Comparison of ENCODE assay signal across 27 cellular contexts in genomic region chr3:81908596-81908995, GRCh38.
"Had no signal": no experiment of that assay in that cellular context is flagged by ENCODE, and none has a peak within 500 bp of the region (broad histone marks: within the 10 kb centered on the region; RNA-seq: fewer than 3 reads in every experiment).

No MANE protein-coding gene starts in this region.

- H3K27ac ChIP-seq: breast epithelium, colonic mucosa, esophagus squamous epithelium, gastrocnemius medialis, sigmoid colon, stomach, suprapubic skin, transverse colon had no signal

- H3K27ac Mint-ChIP-seq: activated CD4-positive, alpha-beta memory T cell treated with anti-CD3 and anti-CD28 coated beads for 36 hours; activated naive CD4-positive, alpha-beta T cell treated with anti-CD3 and anti-CD28 coated beads for 36 hours; activated naive CD8-positive, alpha-beta T cell treated with anti-CD3 and anti-CD28 coated beads, Interleukin-2, amount 10 ng/mL, durations not matched to agents 7 days and 5 days; activated T-cell treated with anti-CD3 and anti-CD28 coated beads, Interleukin-2, amount 50 U/mL, for 72 hours; endodermal cell; mesothelial cell of epicardium; natural killer cell; progenitor cell of endocrine pancreas; stimulated activated memory B cell treated with anti-CD40 and anti-IgM and Interleukin-4, amounts not matched to agents 10 μg/mL and 1 μg/mL and 100 μg/mL, for 72 hours had no signal

- DNase-seq: activated CD4-positive, alpha-beta memory T cell treated with anti-CD3 and anti-CD28 coated beads for 36 hours; activated CD4-positive, alpha-beta T cell treated with anti-CD3 and anti-CD28 coated beads for 4 hours; activated CD4-positive, CD25-positive, alpha-beta regulatory T cell; activated effector memory CD4-positive, alpha-beta T cell treated with Interleukin-2 at 50 U/mL for 16 hours; activated naive CD4-positive, alpha-beta T cell treated with anti-CD3 and anti-CD28 coated beads for 36 hours; activated naive CD8-positive, alpha-beta T cell treated with anti-CD3 and anti-CD28 coated beads, Interleukin-2, amount 10 ng/mL, durations not matched to agents 7 days and 5 days; activated T-cell treated with anti-CD3 and anti-CD28 coated beads, Interleukin-2, amount 50 U/mL, for 72 hours; amniotic stem cell; colonic mucosa; endodermal cell; esophagus squamous epithelium; gastrocnemius medialis; hippocampal formation; left ventricle myocardium superior; mammary epithelial cell; natural killer cell; retina; sigmoid colon; stimulated activated CD4-positive, alpha-beta T cell treated with anti-CD3 and anti-CD28 coated beads, Interleukin-15, amount 100 ng/mL, for 24 hours; stomach; transverse colon had no signal

- H3K27me3 Mint-ChIP-seq: progenitor cell of endocrine pancreas; stimulated activated memory B cell treated with anti-CD40 and anti-IgM and Interleukin-4, amounts not matched to agents 10 μg/mL and 1 μg/mL and 100 μg/mL, for 72 hours had no signal

- ATAC-seq: activated T-cell treated with anti-CD3 and anti-CD28 coated beads, Interleukin-2, amount 50 U/mL, for 72 hours; gastrocnemius medialis; left ventricle myocardium superior; natural killer cell; stimulated activated memory B cell treated with anti-CD40 and anti-IgM and Interleukin-4, amounts not matched to agents 10 μg/mL and 1 μg/mL and 100 μg/mL, for 72 hours had no signal

- H3K9me3 ChIP-seq: breast epithelium, colonic mucosa, esophagus squamous epithelium, gastrocnemius medialis, sigmoid colon, stomach, suprapubic skin, transverse colon had no signal

- H3K36me3 ChIP-seq: breast epithelium, colonic mucosa, esophagus squamous epithelium, gastrocnemius medialis, sigmoid colon, stomach, suprapubic skin, transverse colon had no signal

- H3K4me1 ChIP-seq: breast epithelium, colonic mucosa, gastrocnemius medialis, sigmoid colon, stomach, suprapubic skin, transverse colon had no signal

- H3K36me3 Mint-ChIP-seq: activated CD4-positive, alpha-beta memory T cell treated with anti-CD3 and anti-CD28 coated beads for 36 hours; activated naive CD8-positive, alpha-beta T cell treated with anti-CD3 and anti-CD28 coated beads, Interleukin-2, amount 10 ng/mL, durations not matched to agents 7 days and 5 days; mesothelial cell of epicardium; natural killer cell; stimulated activated memory B cell treated with anti-CD40 and anti-IgM and Interleukin-4, amounts not matched to agents 10 μg/mL and 1 μg/mL and 100 μg/mL, for 72 hours had no signal

- H3K4me3 Mint-ChIP-seq: activated CD4-positive, alpha-beta memory T cell treated with anti-CD3 and anti-CD28 coated beads for 36 hours; activated naive CD4-positive, alpha-beta T cell treated with anti-CD3 and anti-CD28 coated beads for 36 hours; activated naive CD8-positive, alpha-beta T cell treated with anti-CD3 and anti-CD28 coated beads, Interleukin-2, amount 10 ng/mL, durations not matched to agents 7 days and 5 days; activated T-cell treated with anti-CD3 and anti-CD28 coated beads, Interleukin-2, amount 50 U/mL, for 72 hours; endodermal cell; mesothelial cell of epicardium; natural killer cell; stimulated activated memory B cell treated with anti-CD40 and anti-IgM and Interleukin-4, amounts not matched to agents 10 μg/mL and 1 μg/mL and 100 μg/mL, for 72 hours had no signal

- H3K9me3 Mint-ChIP-seq: activated CD4-positive, alpha-beta memory T cell treated with anti-CD3 and anti-CD28 coated beads for 36 hours; activated naive CD4-positive, alpha-beta T cell treated with anti-CD3 and anti-CD28 coated beads for 36 hours; activated naive CD8-positive, alpha-beta T cell treated with anti-CD3 and anti-CD28 coated beads, Interleukin-2, amount 10 ng/mL, durations not matched to agents 7 days and 5 days; mesothelial cell of epicardium had no signal

- H3K27me3 ChIP-seq: breast epithelium, colonic mucosa, esophagus squamous epithelium, gastrocnemius medialis, sigmoid colon, stomach, suprapubic skin, transverse colon had no signal

- H3K4me1 Mint-ChIP-seq: endodermal cell; natural killer cell; stimulated activated memory B cell treated with anti-CD40 and anti-IgM and Interleukin-4, amounts not matched to agents 10 μg/mL and 1 μg/mL and 100 μg/mL, for 72 hours had no signal

- H3K4me3 ChIP-seq: breast epithelium, colonic mucosa, esophagus squamous epithelium, gastrocnemius medialis, sigmoid colon, smooth muscle cell, stomach, suprapubic skin, transverse colon had no signal
